Comparison of ENCODE assay signal across 8 cellular contexts in genomic region chr14:77459072-77459723, GRCh38.
A peak's percentile ranks its signal among the peaks of the same experiment; 100 is the strongest.
DNase-seq lines count a peak whose midpoint lies in the region; ATAC-seq and TF ChIP-seq lines count a peak whose summit lies in the region.

No MANE protein-coding gene starts in this region.

- H3K9me3 ChIP-seq in KOPT-K1 (ENCODE audit: insufficient read depth, low read length, poor library complexity, severe bottlenecking): no peaks in the 10 kb centered on the region
- no peaks in the 10 kb centered on the region for H3K9me3 ChIP-seq in adipocyte (ENCODE audit: control insufficient read depth, low read length)

- H3K36me3 ChIP-seq in KOPT-K1 (ENCODE audit: insufficient read depth, low read length) (peaks cover 49% of the 10 kb centered on the region), adipocyte (ENCODE audit: control insufficient read depth, insufficient read depth, low read length, severe bottlenecking) (peaks cover 42% of the 10 kb centered on the region)

- peak overlapping the region; percentile 94 for H3K27ac ChIP-seq in KOPT-K1 (ENCODE audit: low read depth, low read length, poor library complexity, severe bottlenecking)

- DNase-seq in DMS53 treated with DMSO at 0.1 percent for 48 hours (lab: John Stamatoyannopoulos, UW; ENCODE audit: unreplicated experiment) (peak; percentile 4), adipocyte (ENCODE audit: low read depth) (peak; percentile 92), hippocampal formation (lab: John Stamatoyannopoulos, UW) (peak; percentile 32 to 60), retina (peak; percentile 34), NCI-H2029 treated with DMSO at 0.1 percent for 48 hours (lab: John Stamatoyannopoulos, UW) (no peak)

- peak; percentile 26 for ATAC-seq in SK-N-SH treated with all-trans-retinoic acid at 6 μM for 48 hours
- ATAC-seq in GM18502 (IDR thresholded peaks at IDR 0.05; ENCODE audit: poor library complexity, unreplicated experiment): no peak

- H3K27me3 ChIP-seq in adipocyte (replicated peaks; ENCODE audit: control insufficient read depth, insufficient read depth, low read length): no peaks in the 10 kb centered on the region

- peak overlapping the region; percentile 100 for H3K4me3 ChIP-seq in adipocyte (ENCODE audit: low read length)

- H3K4me1 ChIP-seq in adipocyte (ENCODE audit: control insufficient read depth, insufficient read depth, low read length): peaks cover 21% of the 10 kb centered on the region

- H3K9ac ChIP-seq in adipocyte (ENCODE audit: low read length): peak overlapping the region; percentile 99

TF ChIP-seq in SK-N-SH treated with all-trans-retinoic acid at 6 μM for 48 hours, 23 proteins besides CTCF, POLR2A, EP300 and RAD21:
- TF ChIP-seq ZFP30 (CRISPR knock-in tag; IDR thresholded peaks at IDR 0.05): no peak
- TF ChIP-seq PPARA (CRISPR knock-in tag; IDR thresholded peaks at IDR 0.05; ENCODE audit: borderline replicate concordance): no peak
- no peak for TF ChIP-seq ZNF565 (CRISPR knock-in tag; conservative IDR thresholded peaks at IDR 0.05; ENCODE audit: low read depth)
- no peak for TF ChIP-seq OSR1 (CRISPR knock-in tag; IDR thresholded peaks at IDR 0.05)
- TF ChIP-seq ZNF8 (CRISPR knock-in tag; IDR thresholded peaks at IDR 0.05): no peak
